Comparison of ENCODE assay signal across 18 cellular contexts in genomic region chr4:24137596-24137962, GRCh38.
DNase-seq lines count a peak whose midpoint lies in the region; ATAC-seq and TF ChIP-seq lines count a peak whose summit lies in the region.
"Had no signal": no experiment of that assay in that cellular context is flagged by ENCODE, and none has a peak within 500 bp of the region (broad histone marks: within the 10 kb centered on the region; RNA-seq: fewer than 3 reads in every experiment).

No MANE protein-coding gene starts in this region.

- H3K9me3 Mint-ChIP-seq in CD4-positive, alpha-beta memory T cell, result peaks cover 0 to 4% (median 3%) of the 10 kb centered on the region in 8 donors

- H3K4me1 ChIP-seq in hepatocyte (ENCODE audit: insufficient read depth) (peaks cover 18% of the 10 kb centered on the region), thyroid gland (peaks cover 31 to 34% of the 10 kb centered on the region in 2 donors)
- no peaks in the 10 kb centered on the region for H3K4me1 ChIP-seq in CD4-positive, alpha-beta memory T cell (ENCODE audit: insufficient read depth, low read length)
- H3K4me1 ChIP-seq: BLaER1 treated with 17β-estradiol and CSF1 and Interleukin-3, amounts not matched to agents 10 nM and 100 nM; HAP-1 had no signal

- no peaks in the 10 kb centered on the region for H3K4me1 Mint-ChIP-seq in CD4-positive, alpha-beta memory T cell

- no peaks in the 10 kb centered on the region for H3K9me2 ChIP-seq in hepatocyte (replicated peaks; ENCODE audit: insufficient read depth)

- WGBS in hepatocyte (ENCODE audit: low lambda C conversion rate, missing lambda C conversion rate), result 58% methylated on average over 5 of the region's 5 CpGs
- WGBS in thyroid gland, 2 donors, result 40 to 59% methylated on average over 5 of the region's 5 CpGs

- H3K27me3 Mint-ChIP-seq in CD4-positive, alpha-beta memory T cell, result no peaks in the 10 kb centered on the region

- H3K9me3 ChIP-seq in hepatocyte (ENCODE audit: low read depth) (no peaks in the 10 kb centered on the region), thyroid gland (no peaks in the 10 kb centered on the region)
- no peaks in the 10 kb centered on the region for H3K9me3 ChIP-seq in CD4-positive, alpha-beta memory T cell (ENCODE audit: control insufficient read depth in 1 of 2, low read length in 2 of 2)
- H3K9me3 ChIP-seq: BLaER1 treated with 17β-estradiol and CSF1 and Interleukin-3, amounts not matched to agents 10 nM and 100 nM; HAP-1 had no signal

- no peak overlapping the region for H3K4me3 ChIP-seq in hepatocyte
- no peak overlapping the region for H3K4me3 ChIP-seq in thyroid gland (replicated peaks in 1 of 3)
- no peak overlapping the region for H3K4me3 ChIP-seq in CD4-positive, alpha-beta memory T cell (ENCODE audit: low read length in 2 of 2)
- H3K4me3 ChIP-seq: BLaER1 treated with 17β-estradiol and CSF1 and Interleukin-3, amounts not matched to agents 10 nM and 100 nM; HAP-1; SK-N-MC had no signal

- intact Hi-C loops in thyroid gland (cut with DNase I), result no loop called here
- intact Hi-C loops in CD4-positive, alpha-beta memory T cell (cut with micrococcal nuclease), result no loop called here

- POLR2A ChIA-PET in CD4-positive, alpha-beta memory T cell (lab: Charles Lee; ENCODE audit: partially characterized antibody), result no interaction called here

- DNase-seq in DMS153 (lab: John Stamatoyannopoulos, UW) (peak; percentile 24), HuH-7.5 (ENCODE audit: low spot score) (peak; percentile 22), hepatocyte (ENCODE audit: low spot score) (no peak), thyroid gland (no peak), NAMALWA (ENCODE audit: low spot score) (no peak)
- no peak for DNase-seq in CD4-positive, alpha-beta memory T cell
- DNase-seq: DND-41, MM.1S, NCI-H1417 treated with DMSO at 0.1 percent for 48 hours, NCI-H1930, NCI-H446 treated with DMSO at 0.1 percent for 48 hours, OCI-M1, Right ventricle myocardium superior had no signal

- no peaks in the 10 kb centered on the region for H3K79me2 ChIP-seq in hepatocyte

- peak overlapping the region; percentile 78 for H3K27ac ChIP-seq in hepatocyte
- peak overlapping the region; percentile 78 to 84 (median 79) for H3K27ac ChIP-seq in thyroid gland
- no peak overlapping the region for H3K27ac ChIP-seq in CD4-positive, alpha-beta memory T cell (ENCODE audit: low read depth, low read length)
- H3K27ac ChIP-seq: BLaER1 treated with 17β-estradiol and CSF1 and Interleukin-3, amounts not matched to agents 10 nM and 100 nM; HL-60; SK-N-MC had no signal

- CTCF ChIA-PET in CD4-positive, alpha-beta memory T cell (lab: Charles Lee; ENCODE audit: partially characterized antibody), result no interaction called here

- H2AFZ ChIP-seq in hepatocyte, result no peak overlapping the region

- no peaks in the 10 kb centered on the region for H4K20me1 ChIP-seq in hepatocyte (ENCODE audit: insufficient read depth, poor library complexity, severe bottlenecking)
- H4K20me1 ChIP-seq: BLaER1 treated with 17β-estradiol and CSF1 and Interleukin-3, amounts not matched to agents 10 nM and 100 nM had no signal

- TF ChIP-seq CTCF in hepatocyte (IDR thresholded peaks at IDR 0.05; ENCODE audit: poor library complexity) (no peak), thyroid gland (IDR thresholded peaks at IDR 0.05) (no peak)

- TF ChIP-seq POLR2A in thyroid gland (IDR thresholded peaks at IDR 0.05), result no peak

- no peak overlapping the region for H3K27ac Mint-ChIP-seq in CD4-positive, alpha-beta memory T cell

- H3K4me2 ChIP-seq in hepatocyte, result peak overlapping the region; percentile 51
- H3K4me2 ChIP-seq: BLaER1 treated with 17β-estradiol and CSF1 and Interleukin-3, amounts not matched to agents 10 nM and 100 nM had no signal

- no peak overlapping the region for H3K4me3 Mint-ChIP-seq in CD4-positive, alpha-beta memory T cell

- H3K27me3 ChIP-seq in hepatocyte (no peaks in the 10 kb centered on the region), thyroid gland (no peaks in the 10 kb centered on the region)
- no peaks in the 10 kb centered on the region for H3K27me3 ChIP-seq in CD4-positive, alpha-beta memory T cell (ENCODE audit: insufficient read depth, low read length)
- H3K27me3 ChIP-seq: BLaER1 treated with 17β-estradiol and CSF1 and Interleukin-3, amounts not matched to agents 10 nM and 100 nM had no signal

- H3K36me3 Mint-ChIP-seq in CD4-positive, alpha-beta memory T cell, result no peaks in the 10 kb centered on the region

- ATAC-seq in HG02884 (IDR thresholded peaks at IDR 0.05; ENCODE audit: unreplicated experiment), result no peak

- H3K36me3 ChIP-seq in hepatocyte (replicated peaks; ENCODE audit: insufficient read depth, low read depth), result no peaks in the 10 kb centered on the region
- H3K36me3 ChIP-seq in thyroid gland, result no peaks in the 10 kb centered on the region
- no peaks in the 10 kb centered on the region for H3K36me3 ChIP-seq in CD4-positive, alpha-beta memory T cell (ENCODE audit: insufficient read depth, low read length)
- H3K36me3 ChIP-seq: BLaER1 treated with 17β-estradiol and CSF1 and Interleukin-3, amounts not matched to agents 10 nM and 100 nM; HAP-1 had no signal

Comparison
In these comparisons a context has a peak if more than half of its experiments do, and no peak if none do; other contexts are left out.
1. DNase-seq: peak in DMS153 (single experiment) and HuH-7.5 (single experiment); none in hepatocyte (single experiment), thyroid gland (0 of 2), CD4-positive, alpha-beta memory T cell (0 of 5) and NAMALWA (single experiment).